Comparison of ENCODE assay signal across 9 cellular contexts in the genomic region with DNA sequence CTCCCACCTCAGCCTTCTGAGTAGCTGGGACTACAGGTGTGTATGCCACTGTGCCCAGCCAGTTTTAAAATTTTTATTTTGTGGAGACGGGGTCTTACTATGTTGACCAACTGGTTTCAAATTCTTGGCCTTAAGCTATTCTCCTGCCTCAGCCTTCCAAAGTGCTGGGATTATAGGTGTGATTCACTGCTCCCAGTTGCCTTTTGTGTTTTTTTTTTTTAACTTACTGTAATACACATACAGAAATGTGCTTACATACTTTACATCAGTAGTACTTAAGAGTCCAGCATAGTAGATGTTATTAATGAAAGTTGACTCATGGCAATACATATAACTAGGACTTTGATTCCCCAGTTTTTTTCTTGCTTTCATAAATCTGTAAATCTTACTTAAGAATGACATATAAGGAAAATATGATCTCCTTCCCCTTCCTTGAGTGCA. TPM values are rescaled to one million over a fixed set of nuclear protein-coding genes. Genes with fewer than 3 reads are reported as not detected.
DNase-seq lines count a peak whose midpoint lies in the region; ATAC-seq and TF ChIP-seq lines count a peak whose summit lies in the region.
"Had no signal": no experiment of that assay in that cellular context is flagged by ENCODE, and none has a peak within 500 bp of the region (broad histone marks: within the 10 kb centered on the region; RNA-seq: fewer than 3 reads in every experiment).

No MANE protein-coding gene starts in this region.

- DNase-seq in CD8-positive, alpha-beta memory T cell, result no peak
- DNase-seq in LHCN-M2 (ENCODE audit: low read depth) (peak; percentile 53), chondrocyte (ENCODE audit: low spot score) (no peak), osteoblast (ENCODE audit: insufficient read length, low spot score, missing footprints) (no peak), NCI-H1436 (lab: John Stamatoyannopoulos, UW) (no peak), foreskin melanocyte (no peak)
- DNase-seq: DMS53 had no signal

- no peaks in the 10 kb centered on the region for H3K9me3 ChIP-seq in CD8-positive, alpha-beta memory T cell (ENCODE audit: low read length)
- H3K9me3 ChIP-seq in osteoblast (ENCODE audit: low read depth, low read length), result no peaks in the 10 kb centered on the region

- peaks cover 11% of the 10 kb centered on the region for H4K20me1 ChIP-seq in osteoblast (ENCODE audit: insufficient read depth, low read length)

- H3K36me3 Mint-ChIP-seq in CD8-positive, alpha-beta memory T cell, result peaks cover 0 to 10% (median 9%) of the 10 kb centered on the region in 3 donors
- peaks cover 2% of the 10 kb centered on the region for H3K36me3 Mint-ChIP-seq in chondrocyte (ENCODE audit: low read depth)

- H3K4me3 ChIP-seq in CD8-positive, alpha-beta memory T cell (ENCODE audit: low read length), result no peak overlapping the region
- H3K4me3 ChIP-seq in osteoblast (ENCODE audit: insufficient read depth, low read length), result no peak overlapping the region

- no peaks in the 10 kb centered on the region for H3K27me3 ChIP-seq in CD8-positive, alpha-beta memory T cell (ENCODE audit: insufficient read depth, low read length, poor library complexity, severe bottlenecking)
- H3K27me3 ChIP-seq in osteoblast (ENCODE audit: insufficient read depth, low read length), result no peaks in the 10 kb centered on the region

- no peak overlapping the region for H3K27ac ChIP-seq in CD8-positive, alpha-beta memory T cell (ENCODE audit: low read depth, low read length)
- H3K27ac ChIP-seq in osteoblast (ENCODE audit: low read depth, low read length), result no peak overlapping the region

- peak overlapping the region; percentile 35 to 89 (median 58) for H3K4me3 Mint-ChIP-seq in CD8-positive, alpha-beta memory T cell
- no peak overlapping the region for H3K4me3 Mint-ChIP-seq in chondrocyte (ENCODE audit: unreplicated experiment)

- peaks cover 62% of the 10 kb centered on the region for H3K4me1 ChIP-seq in CD8-positive, alpha-beta memory T cell (ENCODE audit: insufficient read depth, low read length)
- H3K4me1 ChIP-seq in osteoblast (ENCODE audit: insufficient read depth, low read length), result peaks cover 26% of the 10 kb centered on the region

- CTCF ChIA-PET in CD8-positive, alpha-beta memory T cell (lab: Charles Lee), result no interaction called here

- peak overlapping the region; percentile 24 for H3K4me2 ChIP-seq in osteoblast (ENCODE audit: insufficient read depth, low read length)

- H3K79me2 ChIP-seq in osteoblast (ENCODE audit: insufficient read depth, low read length), result peaks cover 91% of the 10 kb centered on the region

- ATAC-seq in HG03280 (IDR thresholded peaks at IDR 0.05; ENCODE audit: unreplicated experiment) (no peak), HG03095 (IDR thresholded peaks at IDR 0.05; ENCODE audit: unreplicated experiment) (no peak)

- POLR2A ChIA-PET in CD8-positive, alpha-beta memory T cell (lab: Charles Lee), result no interaction called here

- H3K4me1 Mint-ChIP-seq in CD8-positive, alpha-beta memory T cell, result peaks cover 82 to 88% (median 85%) of the 10 kb centered on the region in 3 donors
- peaks cover 73% of the 10 kb centered on the region for H3K4me1 Mint-ChIP-seq in chondrocyte (ENCODE audit: low read depth)

- peak overlapping the region in 7 of 8 donors; percentile 32 to 89 (median 61) for H3K27ac Mint-ChIP-seq in CD8-positive, alpha-beta memory T cell
- H3K27ac Mint-ChIP-seq in chondrocyte (ENCODE audit: unreplicated experiment), result peak overlapping the region; percentile 63

- no peaks in the 10 kb centered on the region for H3K9me3 Mint-ChIP-seq in CD8-positive, alpha-beta memory T cell
- H3K9me3 Mint-ChIP-seq in chondrocyte (ENCODE audit: low read depth), result no peaks in the 10 kb centered on the region

- no peaks in the 10 kb centered on the region for H3K27me3 Mint-ChIP-seq in CD8-positive, alpha-beta memory T cell
- no peaks in the 10 kb centered on the region for H3K27me3 Mint-ChIP-seq in chondrocyte (ENCODE audit: low read depth)

- TF ChIP-seq CTCF in chondrocyte (IDR thresholded peaks at IDR 0.05), result no peak
- no peak for TF ChIP-seq CTCF in osteoblast (IDR thresholded peaks at IDR 0.05; ENCODE audit: extremely low read depth, low read depth, low read length)

- H2AFZ ChIP-seq in osteoblast (ENCODE audit: low read length), result no peak overlapping the region

- no peaks in the 10 kb centered on the region for H3K36me3 ChIP-seq in CD8-positive, alpha-beta memory T cell (ENCODE audit: insufficient read depth, low read length)
- no peaks in the 10 kb centered on the region for H3K36me3 ChIP-seq in osteoblast (ENCODE audit: insufficient read depth, low read length)

RNA-seq across cellular contexts. Expression of a gene that starts 4.7 kb away (rescaled TPM):
- total RNA-seq in CD8-positive, alpha-beta memory T cell, result 10 to 100 TPM; 28.1 to 30.8 TPM
- 28.9 TPM for polyA plus RNA-seq in CD8-positive, alpha-beta memory T cell
- total RNA-seq in LHCN-M2 (2014; rRNA removed), result 126 and 129 TPM in 2 replicates
- 24.7 TPM for polyA plus RNA-seq in LHCN-M2 (2012)
- total RNA-seq in chondrocyte, result 75.0 to 144 TPM (median 75.7 TPM) in 3 replicates
- 69.5 and 81.8 TPM in 2 replicates for total RNA-seq in osteoblast
